17 cellular contexts compared by ENCODE assay signal in the genomic region with DNA sequence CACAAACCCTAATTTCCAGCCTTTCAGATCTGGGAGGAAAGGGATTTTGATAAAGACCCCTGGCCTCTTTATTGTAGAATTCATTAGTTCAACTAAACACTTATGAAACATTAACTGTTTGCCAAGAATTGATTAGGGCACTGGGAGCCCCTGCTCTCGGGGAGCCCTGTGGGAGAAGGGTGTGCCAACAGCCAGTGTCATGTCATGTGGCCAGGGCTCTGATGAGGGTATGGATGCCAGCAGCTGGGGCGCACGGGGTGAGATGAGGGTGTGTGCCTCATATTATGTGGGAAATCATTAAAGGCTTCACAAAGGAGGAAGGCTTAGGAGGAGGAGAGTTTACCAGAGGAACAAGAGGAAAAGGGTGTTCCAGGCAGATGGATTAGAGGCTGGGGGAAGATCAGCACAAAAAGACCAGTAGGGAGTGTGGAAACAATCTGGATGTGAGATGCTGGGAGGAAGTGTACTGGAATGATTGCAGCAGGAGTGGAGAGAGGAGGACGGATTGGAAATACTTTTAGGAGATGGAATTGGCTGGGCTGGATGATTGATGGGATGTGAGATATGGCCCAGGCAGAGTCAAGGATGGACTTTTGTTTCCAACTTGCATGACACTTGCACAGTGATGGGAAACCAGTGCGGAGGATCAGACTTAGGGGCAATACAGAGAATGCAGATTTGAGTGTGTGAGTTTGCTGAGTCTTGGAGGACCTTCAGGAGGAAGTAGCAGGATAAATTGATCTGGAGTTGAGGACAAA.
DNase-seq lines count a peak whose midpoint lies in the region; ATAC-seq and TF ChIP-seq lines count a peak whose summit lies in the region.
"Had no signal": no experiment of that assay in that cellular context is flagged by ENCODE, and none has a peak within 500 bp of the region (broad histone marks: within the 10 kb centered on the region; RNA-seq: fewer than 3 reads in every experiment).

No MANE protein-coding gene starts in this region.

- no peaks in the 10 kb centered on the region for H3K27me3 ChIP-seq in CD8-positive, alpha-beta T cell (ENCODE audit: insufficient read depth, low read length)
- H3K27me3 ChIP-seq in tibial nerve: no peaks in the 10 kb centered on the region

- ATAC-seq in CD8-positive, alpha-beta T cell: no peak
- no peak for ATAC-seq in central memory CD8-positive, alpha-beta T cell (replicated peaks; ENCODE audit: extremely low read depth, poor library complexity, severe bottlenecking)
- ATAC-seq in GM19395 (IDR thresholded peaks at IDR 0.05; ENCODE audit: unreplicated experiment): no peak
- ATAC-seq: K562 had no signal

- CTCF ChIA-PET in CD8-positive, alpha-beta T cell (lab: Charles Lee): interaction anchor here (0.6 kb wide), 1 partner anchor 8 kb away, joined by 3 read pairs; no protein-coding TSS in a partner anchor

- TF ChIP-seq EP300 in tibial nerve (IDR thresholded peaks at IDR 0.05): no peak

- peak overlapping the region; percentile 38 for H3K27ac Mint-ChIP-seq in CD8-positive, alpha-beta T cell
- peak overlapping the region; percentile 0 for H3K27ac Mint-ChIP-seq in central memory CD8-positive, alpha-beta T cell (ENCODE audit: low read depth)
- peak overlapping the region; percentile 10 for H3K27ac Mint-ChIP-seq in type B pancreatic cell
- H3K27ac Mint-ChIP-seq: CD14-positive monocyte; CD4-positive, alpha-beta memory T cell had no signal

- H3K4me1 Mint-ChIP-seq in CD8-positive, alpha-beta T cell (ENCODE audit: low read depth): no peaks in the 10 kb centered on the region
- H3K4me1 Mint-ChIP-seq in central memory CD8-positive, alpha-beta T cell: no peaks in the 10 kb centered on the region
- peaks cover 5% of the 10 kb centered on the region for H3K4me1 Mint-ChIP-seq in type B pancreatic cell (ENCODE audit: unreplicated experiment)
- H3K4me1 Mint-ChIP-seq: CD14-positive monocyte had no signal

- intact Hi-C loops in CD8-positive, alpha-beta T cell (cut with DNase I, micrococcal nuclease): no loop called here

- H3K9me3 Mint-ChIP-seq in CD8-positive, alpha-beta T cell: no peaks in the 10 kb centered on the region
- no peaks in the 10 kb centered on the region for H3K9me3 Mint-ChIP-seq in central memory CD8-positive, alpha-beta T cell
- no peaks in the 10 kb centered on the region for H3K9me3 Mint-ChIP-seq in type B pancreatic cell
- H3K9me3 Mint-ChIP-seq: CD4-positive, alpha-beta memory T cell had no signal

- no peaks in the 10 kb centered on the region for H3K4me1 ChIP-seq in CD8-positive, alpha-beta T cell (ENCODE audit: insufficient read depth, low read length)
- H3K4me1 ChIP-seq in tibial nerve: peaks cover 0 to 46% (median 4%) of the 10 kb centered on the region in 4 donors
- H3K4me1 ChIP-seq: BE2C had no signal

- 79 to 85% methylated on average over 5 of the region's 5 CpGs for WGBS in tibial nerve, 2 donors

- no peak for TF ChIP-seq CTCF in CD8-positive, alpha-beta T cell (IDR thresholded peaks at IDR 0.05)
- no peak for TF ChIP-seq CTCF in type B pancreatic cell (conservative IDR thresholded peaks at IDR 0.05)
- TF ChIP-seq CTCF in tibial nerve (IDR thresholded peaks at IDR 0.05): no peak

- DNase-seq in CD8-positive, alpha-beta T cell: no peak
- DNase-seq in central memory CD8-positive, alpha-beta T cell (ENCODE audit: low spot score in 2 of 2): no peak
- peak; percentile 57 for DNase-seq in mucosa of gallbladder (ENCODE audit: low spot score)
- no peak for DNase-seq in type B pancreatic cell (ENCODE audit: extremely low spot score, unreplicated experiment)
- DNase-seq in SIG-M5 treated with dmso at 0.1 percent for 504 hours (lab: John Stamatoyannopoulos, UW; ENCODE audit: unreplicated experiment): no peak
- DNase-seq in tibial nerve (ENCODE audit: low spot score in 2 of 2): no peak
- DNase-seq in NCI-H2227 treated with DMSO at 0.1 percent for 48 hours (lab: John Stamatoyannopoulos, UW): no peak
- DNase-seq: ACHN; BE2C; CD4-positive, alpha-beta memory T cell; GF-D8; GM23248; HCEC 1CT; IMR-90 had no signal

- no peaks in the 10 kb centered on the region for H3K36me3 Mint-ChIP-seq in CD8-positive, alpha-beta T cell
- H3K36me3 Mint-ChIP-seq in central memory CD8-positive, alpha-beta T cell (ENCODE audit: insufficient read depth): peaks cover 2% of the 10 kb centered on the region
- no peaks in the 10 kb centered on the region for H3K36me3 Mint-ChIP-seq in type B pancreatic cell
- H3K36me3 Mint-ChIP-seq: CD14-positive monocyte; CD4-positive, alpha-beta memory T cell had no signal

- no peak overlapping the region for H3K27ac ChIP-seq in CD8-positive, alpha-beta T cell (ENCODE audit: low read depth, low read length)
- H3K27ac ChIP-seq in tibial nerve: no peak overlapping the region
- H3K27ac ChIP-seq: GM23248 had no signal

- no peaks in the 10 kb centered on the region for H3K36me3 ChIP-seq in CD8-positive, alpha-beta T cell (ENCODE audit: insufficient read depth, low read length)
- H3K36me3 ChIP-seq in tibial nerve: no peaks in the 10 kb centered on the region
- H3K36me3 ChIP-seq: BE2C had no signal

- no peaks in the 10 kb centered on the region for H3K9me3 ChIP-seq in CD8-positive, alpha-beta T cell (ENCODE audit: low read length)
- no peaks in the 10 kb centered on the region for H3K9me3 ChIP-seq in tibial nerve
- H3K9me3 ChIP-seq: BE2C had no signal

- TF ChIP-seq POLR2A in tibial nerve (IDR thresholded peaks at IDR 0.05): no peak

- no peak overlapping the region for H3K4me3 Mint-ChIP-seq in CD8-positive, alpha-beta T cell
- no peak overlapping the region for H3K4me3 Mint-ChIP-seq in central memory CD8-positive, alpha-beta T cell
- no peak overlapping the region for H3K4me3 Mint-ChIP-seq in type B pancreatic cell
- H3K4me3 Mint-ChIP-seq: CD14-positive monocyte; CD4-positive, alpha-beta memory T cell had no signal

- no peak overlapping the region for H3K4me3 ChIP-seq in CD8-positive, alpha-beta T cell (ENCODE audit: low read depth, low read length)
- H3K4me3 ChIP-seq in tibial nerve: no peak overlapping the region
- H3K4me3 ChIP-seq: GM23248, K562 had no signal

- POLR2A ChIA-PET in CD8-positive, alpha-beta T cell (lab: Charles Lee): no interaction called here

- peaks cover 11% of the 10 kb centered on the region for H3K27me3 Mint-ChIP-seq in CD8-positive, alpha-beta T cell (ENCODE audit: low read depth)
- H3K27me3 Mint-ChIP-seq in central memory CD8-positive, alpha-beta T cell: no peaks in the 10 kb centered on the region
- peaks cover 20% of the 10 kb centered on the region for H3K27me3 Mint-ChIP-seq in type B pancreatic cell
- H3K27me3 Mint-ChIP-seq: CD4-positive, alpha-beta memory T cell had no signal
